38 cellular contexts compared by ENCODE assay signal in genomic region chr2:74606927-74607326, GRCh38. TPM values are rescaled to one million over a fixed set of nuclear protein-coding genes. Genes with fewer than 3 reads are reported as not detected.
"Had no signal": no experiment of that assay in that cellular context is flagged by ENCODE, and none has a peak within 500 bp of the region (broad histone marks: within the 10 kb centered on the region; RNA-seq: fewer than 3 reads in every experiment).

No MANE protein-coding gene starts in this region.

- DNase-seq: Karpas-422, Kasumi-1, KG1, MG63, MM.1S, MV-4-11, NCI-H1048, NCI-H1092, NCI-H1092 treated with DMSO at 0.1 percent for 48 hours, NCI-H1105, NCI-H1105 treated with DMSO at 0.1 percent for 48 hours, NCI-H1417, NCI-H1417 treated with DMSO at 0.1 percent for 48 hours, NCI-H1436, NCI-H1436 treated with DMSO at 0.1 percent for 48 hours, NCI-H146, NCI-H1694, NCI-H1694 treated with DMSO at 0.1 percent for 48 hours, NCI-H187, NCI-H187 treated with DMSO at 0.1 percent for 48 hours, NCI-H2029, NCI-H2029 treated with DMSO at 0.1 percent for 48 hours, NCI-H2081, NCI-H2081 treated with DMSO at 0.1 percent for 48 hours, NCI-H2107, NCI-H2171, NCI-H2171 treated with DMSO at 0.1 percent for 48 hours, NCI-H2227 treated with DMSO at 0.1 percent for 48 hours, NCI-H226, NCI-H345, NCI-H446, NCI-H446 treated with DMSO at 0.1 percent for 48 hours, NCI-H510A had no signal

- H3K4me2 ChIP-seq: KMS-11 had no signal

- H3K36me3 ChIP-seq: MG63 had no signal

- H3K4me3 ChIP-seq: MG63 had no signal

- H3K27ac ChIP-seq: KMS-11 had no signal

- H3K27me3 ChIP-seq: MG63 had no signal

- H3K9ac ChIP-seq: KMS-11 had no signal

RNA-seq across cellular contexts. Expression of gene M1AP, which starts 41.2 kb away (rescaled TPM):
- total RNA-seq: LHCN-M2, M059J, MCF 10A, NCI-H460 had no signal
